20 cellular contexts compared by ENCODE assay signal in genomic region chr14:24964048-24964447, GRCh38.
A peak's percentile ranks its signal among the peaks of the same experiment; 100 is the strongest.
DNase-seq lines count a peak whose midpoint lies in the region; ATAC-seq and TF ChIP-seq lines count a peak whose summit lies in the region.
"Had no signal": no experiment of that assay in that cellular context is flagged by ENCODE, and none has a peak within 500 bp of the region (broad histone marks: within the 10 kb centered on the region; RNA-seq: fewer than 3 reads in every experiment).

No MANE protein-coding gene starts in this region.

- no peak for TF ChIP-seq EP300 in ovary (IDR thresholded peaks at IDR 0.05)

- no peaks in the 10 kb centered on the region for H3K27me3 ChIP-seq in esophagus squamous epithelium
- H3K27me3 ChIP-seq in ovary, result no peaks in the 10 kb centered on the region
- H3K27me3 ChIP-seq: Peyer's patch had no signal

- POLR2A ChIA-PET in WTC11 (lab: Charles Lee), result no interaction called here

- TF ChIP-seq CTCF in WTC11 (IDR thresholded peaks at IDR 0.05) (no peak), esophagus squamous epithelium (IDR thresholded peaks at IDR 0.05) (no peak), osteocyte (IDR thresholded peaks at IDR 0.05) (no peak), type B pancreatic cell (conservative IDR thresholded peaks at IDR 0.05) (no peak), ovary (IDR thresholded peaks at IDR 0.05) (no peak)

- H3K4me1 ChIP-seq in esophagus squamous epithelium, result peaks cover 9 to 40% (median 15%) of the 10 kb centered on the region in 3 donors
- H3K4me1 ChIP-seq in ovary (ENCODE audit: insufficient read depth), result no peaks in the 10 kb centered on the region

- intact Hi-C loops in esophagus squamous epithelium (cut with DNase I) (no loop called here), ovary (cut with DNase I) (no loop called here)
- intact Hi-C loops in activated naive CD4-positive, alpha-beta T cell treated with anti-CD3 and anti-CD28 coated beads for 36 hours (cut with micrococcal nuclease), result no loop called here

- WGBS in esophagus squamous epithelium, 2 donors, result 78 to 79% methylated on average over 2 of the region's 2 CpGs
- WGBS in ovary, 3 donors, result 90 to 95% (median 94%) methylated on average over 2 of the region's 2 CpGs

- peak overlapping the region in 3 of 4 donors; percentile 77 to 87 (median 82) for H3K27ac ChIP-seq in esophagus squamous epithelium
- no peak overlapping the region for H3K27ac ChIP-seq in ovary

- H3K36me3 ChIP-seq in esophagus squamous epithelium (no peaks in the 10 kb centered on the region), ovary (no peaks in the 10 kb centered on the region)
- H3K36me3 ChIP-seq: Peyer's patch had no signal

- DNase-seq in WTC11 (ENCODE audit: low spot score), result no peak
- DNase-seq in esophagus squamous epithelium (lab: John Stamatoyannopoulos, UW), result no peak
- DNase-seq in osteocyte (ENCODE audit: extremely low spot score, unreplicated experiment), result no peak
- no peak for DNase-seq in type B pancreatic cell (ENCODE audit: extremely low spot score, unreplicated experiment)
- DNase-seq in ovary, result no peak
- DNase-seq in activated naive CD4-positive, alpha-beta T cell treated with anti-CD3 and anti-CD28 coated beads for 36 hours, result no peak
- DNase-seq in putamen (ENCODE audit: low spot score), result no peak
- DNase-seq: Caco-2; CD4-positive, alpha-beta memory T cell; HCEC 1CT; Karpas-422; NCI-H1694; NCI-H2081; NCI-H2171; NCI-H345; NCI-H524; NCI-H82; Peyer's patch had no signal

- no peaks in the 10 kb centered on the region for H3K36me3 Mint-ChIP-seq in WTC11
- H3K36me3 Mint-ChIP-seq in osteocyte (ENCODE audit: unreplicated experiment), result no peaks in the 10 kb centered on the region
- no peaks in the 10 kb centered on the region for H3K36me3 Mint-ChIP-seq in type B pancreatic cell
- H3K36me3 Mint-ChIP-seq in activated naive CD4-positive, alpha-beta T cell treated with anti-CD3 and anti-CD28 coated beads for 36 hours (ENCODE audit: low read depth), result no peaks in the 10 kb centered on the region
- H3K36me3 Mint-ChIP-seq: CD4-positive, alpha-beta memory T cell; IgD-negative memory B cell had no signal

- H3K27ac Mint-ChIP-seq in WTC11 (no peak overlapping the region), osteocyte (ENCODE audit: unreplicated experiment) (peak overlapping the region; percentile 91), type B pancreatic cell (peak overlapping the region; percentile 60)
- H3K27ac Mint-ChIP-seq in activated naive CD4-positive, alpha-beta T cell treated with anti-CD3 and anti-CD28 coated beads for 36 hours, result no peak overlapping the region
- H3K27ac Mint-ChIP-seq: CD4-positive, alpha-beta memory T cell; GM23338; IgD-negative memory B cell had no signal

- no peak for ATAC-seq in WTC11
- ATAC-seq: GM23338 had no signal

- TF ChIP-seq POLR2A in esophagus squamous epithelium (IDR thresholded peaks at IDR 0.05) (no peak), ovary (IDR thresholded peaks at IDR 0.05) (no peak)

- H3K9me3 Mint-ChIP-seq in WTC11, result no peaks in the 10 kb centered on the region
- no peaks in the 10 kb centered on the region for H3K9me3 Mint-ChIP-seq in osteocyte (ENCODE audit: unreplicated experiment)
- no peaks in the 10 kb centered on the region for H3K9me3 Mint-ChIP-seq in type B pancreatic cell
- no peaks in the 10 kb centered on the region for H3K9me3 Mint-ChIP-seq in activated naive CD4-positive, alpha-beta T cell treated with anti-CD3 and anti-CD28 coated beads for 36 hours
- H3K9me3 Mint-ChIP-seq: GM23338, IgD-negative memory B cell had no signal

- H3K4me3 Mint-ChIP-seq in WTC11, result no peak overlapping the region
- no peak overlapping the region for H3K4me3 Mint-ChIP-seq in osteocyte (ENCODE audit: unreplicated experiment)
- H3K4me3 Mint-ChIP-seq in type B pancreatic cell, result no peak overlapping the region
- H3K4me3 Mint-ChIP-seq in activated naive CD4-positive, alpha-beta T cell treated with anti-CD3 and anti-CD28 coated beads for 36 hours, result no peak overlapping the region
- H3K4me3 Mint-ChIP-seq: CD4-positive, alpha-beta memory T cell; GM23338; IgD-negative memory B cell had no signal

- H3K27me3 Mint-ChIP-seq in WTC11 (ENCODE audit: low read depth), result no peaks in the 10 kb centered on the region
- no peaks in the 10 kb centered on the region for H3K27me3 Mint-ChIP-seq in osteocyte (ENCODE audit: unreplicated experiment)
- H3K27me3 Mint-ChIP-seq in type B pancreatic cell, result no peaks in the 10 kb centered on the region
- H3K27me3 Mint-ChIP-seq in activated naive CD4-positive, alpha-beta T cell treated with anti-CD3 and anti-CD28 coated beads for 36 hours (ENCODE audit: low read depth), result peaks cover 3% of the 10 kb centered on the region

- CTCF ChIA-PET in WTC11 (lab: Charles Lee), result interaction anchor here (0.6 to 1.7 kb wide), 2 partner anchors 158 to 855 kb away, joined by 5 to 6 read pairs; no protein-coding TSS in a partner anchor
- CTCF ChIA-PET in activated naive CD4-positive, alpha-beta T cell treated with anti-CD3 and anti-CD28 coated beads for 36 hours (lab: Charles Lee), result interaction anchor here (0.7 kb wide), 1 partner anchor 7 kb away, joined by 3 read pairs; no protein-coding TSS in a partner anchor

- H3K9me3 ChIP-seq in esophagus squamous epithelium, result no peaks in the 10 kb centered on the region
- no peaks in the 10 kb centered on the region for H3K9me3 ChIP-seq in ovary
- H3K9me3 ChIP-seq: Caco-2, Peyer's patch had no signal

- peaks cover 10% of the 10 kb centered on the region for H3K4me1 Mint-ChIP-seq in WTC11
- peaks cover 57% of the 10 kb centered on the region for H3K4me1 Mint-ChIP-seq in osteocyte (ENCODE audit: unreplicated experiment)
- H3K4me1 Mint-ChIP-seq in type B pancreatic cell (ENCODE audit: unreplicated experiment), result no peaks in the 10 kb centered on the region
- no peaks in the 10 kb centered on the region for H3K4me1 Mint-ChIP-seq in activated naive CD4-positive, alpha-beta T cell treated with anti-CD3 and anti-CD28 coated beads for 36 hours (ENCODE audit: low read depth)
- H3K4me1 Mint-ChIP-seq: CD4-positive, alpha-beta memory T cell; IgD-negative memory B cell had no signal

- H3K4me3 ChIP-seq in esophagus squamous epithelium (no peak overlapping the region), ovary (no peak overlapping the region)
- H3K4me3 ChIP-seq: GM23338, Peyer's patch had no signal

TF ChIP-seq in WTC11, 78 proteins besides CTCF, POLR2A, EP300 and RAD21:
- TF ChIP-seq FOXJ3 (CRISPR knock-in tag; IDR thresholded peaks at IDR 0.05; ENCODE audit: borderline replicate concordance), result no peak
- TF ChIP-seq ZNF671 (CRISPR knock-in tag; IDR thresholded peaks at IDR 0.05), result no peak
- TF ChIP-seq ZNF423 (CRISPR knock-in tag; IDR thresholded peaks at IDR 0.05), result no peak
- no peak for TF ChIP-seq ARID4B (CRISPR knock-in tag; IDR thresholded peaks at IDR 0.05; ENCODE audit: borderline replicate concordance)
- TF ChIP-seq GABPB1 (CRISPR knock-in tag; IDR thresholded peaks at IDR 0.05), result 0 out of 2 replicates have a peak, but pooled peaks have one; percentile 13
- TF ChIP-seq OVOL2 (CRISPR knock-in tag; IDR thresholded peaks at IDR 0.05; ENCODE audit: borderline replicate concordance), result no peak
- no peak for TF ChIP-seq E2F1 (CRISPR knock-in tag; IDR thresholded peaks at IDR 0.05)
- TF ChIP-seq ESRRA (CRISPR knock-in tag; IDR thresholded peaks at IDR 0.05; ENCODE audit: borderline replicate concordance), result no peak

Comparison
In these comparisons a context has a peak if more than half of its experiments do, and no peak if none do; other contexts are left out.
1. H3K27ac Mint-ChIP-seq: peak in osteocyte (single experiment) and type B pancreatic cell (single experiment); none in WTC11 (single experiment) and activated naive CD4-positive, alpha-beta T cell treated with anti-CD3 and anti-CD28 coated beads for 36 hours (single experiment).
2. H3K27ac ChIP-seq: peak in esophagus squamous epithelium (3 of 4); none in ovary (0 of 2).